1 cellular context compared by ENCODE assay signal in the genomic region with DNA sequence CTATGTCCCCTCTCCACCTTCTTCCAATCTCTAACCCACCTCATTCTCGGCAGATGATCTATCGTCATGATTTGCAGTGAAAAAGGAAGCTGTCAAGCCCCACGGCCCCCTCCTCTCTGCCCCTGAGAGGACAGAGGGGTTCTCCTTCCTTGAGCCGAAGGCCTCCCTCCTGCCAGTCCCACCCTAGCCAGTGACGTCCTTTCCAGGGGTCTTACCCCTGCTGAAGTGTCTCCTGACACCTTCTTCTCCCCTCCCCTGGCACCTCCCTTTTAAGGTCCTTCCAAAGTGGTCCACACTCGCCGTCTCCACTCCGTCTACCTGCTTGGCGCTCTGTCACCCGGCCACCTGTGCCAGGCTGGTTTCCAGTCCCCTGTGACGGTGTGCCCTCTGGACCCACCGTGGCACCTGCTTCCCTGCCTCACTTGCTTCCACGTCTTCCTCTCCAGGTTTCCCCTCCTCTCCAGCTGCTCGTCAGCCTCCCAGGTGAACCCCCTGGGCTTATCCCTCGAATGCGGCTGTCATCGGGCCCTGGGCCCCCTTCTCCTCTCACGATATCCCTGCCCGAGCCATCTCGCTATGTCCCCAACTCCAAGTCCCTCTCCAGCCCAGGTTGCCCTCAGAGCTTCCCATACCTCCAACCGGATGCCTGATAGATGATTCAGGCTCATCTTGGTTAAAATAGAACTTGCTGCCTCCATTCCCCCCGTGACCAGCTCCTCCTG.
TF ChIP-seq lines count a peak whose summit lies in the region.

No MANE protein-coding gene starts in this region.

TF ChIP-seq in HCT116, 20 proteins besides CTCF, POLR2A, EP300 and RAD21 (continued from another document):
- TF ChIP-seq, protein P1, sequence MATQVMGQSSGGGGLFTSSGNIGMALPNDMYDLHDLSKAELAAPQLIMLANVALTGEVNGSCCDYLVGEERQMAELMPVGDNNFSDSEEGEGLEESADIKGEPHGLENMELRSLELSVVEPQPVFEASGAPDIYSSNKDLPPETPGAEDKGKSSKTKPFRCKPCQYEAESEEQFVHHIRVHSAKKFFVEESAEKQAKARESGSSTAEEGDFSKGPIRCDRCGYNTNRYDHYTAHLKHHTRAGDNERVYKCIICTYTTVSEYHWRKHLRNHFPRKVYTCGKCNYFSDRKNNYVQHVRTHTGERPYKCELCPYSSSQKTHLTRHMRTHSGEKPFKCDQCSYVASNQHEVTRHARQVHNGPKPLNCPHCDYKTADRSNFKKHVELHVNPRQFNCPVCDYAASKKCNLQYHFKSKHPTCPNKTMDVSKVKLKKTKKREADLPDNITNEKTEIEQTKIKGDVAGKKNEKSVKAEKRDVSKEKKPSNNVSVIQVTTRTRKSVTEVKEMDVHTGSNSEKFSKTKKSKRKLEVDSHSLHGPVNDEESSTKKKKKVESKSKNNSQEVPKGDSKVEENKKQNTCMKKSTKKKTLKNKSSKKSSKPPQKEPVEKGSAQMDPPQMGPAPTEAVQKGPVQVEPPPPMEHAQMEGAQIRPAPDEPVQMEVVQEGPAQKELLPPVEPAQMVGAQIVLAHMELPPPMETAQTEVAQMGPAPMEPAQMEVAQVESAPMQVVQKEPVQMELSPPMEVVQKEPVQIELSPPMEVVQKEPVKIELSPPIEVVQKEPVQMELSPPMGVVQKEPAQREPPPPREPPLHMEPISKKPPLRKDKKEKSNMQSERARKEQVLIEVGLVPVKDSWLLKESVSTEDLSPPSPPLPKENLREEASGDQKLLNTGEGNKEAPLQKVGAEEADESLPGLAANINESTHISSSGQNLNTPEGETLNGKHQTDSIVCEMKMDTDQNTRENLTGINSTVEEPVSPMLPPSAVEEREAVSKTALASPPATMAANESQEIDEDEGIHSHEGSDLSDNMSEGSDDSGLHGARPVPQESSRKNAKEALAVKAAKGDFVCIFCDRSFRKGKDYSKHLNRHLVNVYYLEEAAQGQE (IDR thresholded peaks at IDR 0.05; ENCODE audit: low read depth) = no peak
TF ChIP-seq in HCT116: peak in this region for 0.
